Comparison of ENCODE assay signal across 19 cellular contexts in genomic region chr12:27270148-27270547, GRCh38. TPM values are rescaled to one million over a fixed set of nuclear protein-coding genes. Genes with fewer than 3 reads are reported as not detected.
DNase-seq lines count a peak whose midpoint lies in the region; ATAC-seq and TF ChIP-seq lines count a peak whose summit lies in the region.
"Had no signal": no experiment of that assay in that cellular context is flagged by ENCODE, and none has a peak within 500 bp of the region (broad histone marks: within the 10 kb centered on the region; RNA-seq: fewer than 3 reads in every experiment).

No MANE protein-coding gene starts in this region.

- no peak for TF ChIP-seq POLR2A in uterus (IDR thresholded peaks at IDR 0.05)

- peak overlapping the region; percentile 29 to 33 for H3K27ac ChIP-seq in ascending aorta
- peak overlapping the region; percentile 77 to 87 for H3K27ac ChIP-seq in uterus
- H3K27ac ChIP-seq: BLaER1 had no signal

- peaks cover 11 to 50% of the 10 kb centered on the region in 2 donors for H3K4me1 ChIP-seq in ascending aorta
- no peaks in the 10 kb centered on the region for H3K4me1 ChIP-seq in uterus
- H3K4me1 ChIP-seq: BE2C, BLaER1 had no signal

- H3K4me3 ChIP-seq in ascending aorta: no peak overlapping the region
- no peak overlapping the region for H3K4me3 ChIP-seq in uterus
- H3K4me3 ChIP-seq: BLaER1 had no signal

- no peak for ATAC-seq in T-helper 17 cell
- ATAC-seq in T-cell (replicated peaks in 1 of 4): no peak
- ATAC-seq: CD8-positive, alpha-beta T cell had no signal

- H3K4me3 Mint-ChIP-seq in T-helper 17 cell (no peak overlapping the region), progenitor cell of endocrine pancreas (ENCODE audit: low read depth) (no peak overlapping the region), T-cell (no peak overlapping the region)
- H3K4me3 Mint-ChIP-seq: CD14-positive monocyte; CD4-positive, CD25-positive, alpha-beta regulatory T cell; CD8-positive, alpha-beta T cell had no signal

- H3K27me3 ChIP-seq in ascending aorta: no peaks in the 10 kb centered on the region
- no peaks in the 10 kb centered on the region for H3K27me3 ChIP-seq in uterus
- H3K27me3 ChIP-seq: BE2C, BLaER1 had no signal

- H3K36me3 Mint-ChIP-seq in T-helper 17 cell (ENCODE audit: low read depth) (peaks cover 7% of the 10 kb centered on the region), progenitor cell of endocrine pancreas (ENCODE audit: insufficient read depth) (peaks cover 37% of the 10 kb centered on the region), T-cell (peaks cover 29% of the 10 kb centered on the region)

- H3K27me3 Mint-ChIP-seq in T-helper 17 cell (no peaks in the 10 kb centered on the region), progenitor cell of endocrine pancreas (no peaks in the 10 kb centered on the region), T-cell (no peaks in the 10 kb centered on the region)
- H3K27me3 Mint-ChIP-seq: CD4-positive, CD25-positive, alpha-beta regulatory T cell had no signal

- H3K27ac Mint-ChIP-seq in T-helper 17 cell (peak overlapping the region; percentile 8), progenitor cell of endocrine pancreas (peak overlapping the region; percentile 47), T-cell (no peak overlapping the region)
- H3K27ac Mint-ChIP-seq: CD4-positive, CD25-positive, alpha-beta regulatory T cell; CD8-positive, alpha-beta T cell had no signal

- no peak for TF ChIP-seq CTCF in ascending aorta (IDR thresholded peaks at IDR 0.05)
- no peak for TF ChIP-seq CTCF in progenitor cell of endocrine pancreas (IDR thresholded peaks at IDR 0.05; ENCODE audit: unreplicated experiment)
- TF ChIP-seq CTCF in uterus (IDR thresholded peaks at IDR 0.05): no peak

- H3K4me1 Mint-ChIP-seq in T-helper 17 cell (peaks cover 13% of the 10 kb centered on the region), progenitor cell of endocrine pancreas (ENCODE audit: low read depth) (peaks cover 41% of the 10 kb centered on the region), T-cell (peaks cover 8 to 29% (median 15%) of the 10 kb centered on the region in 3 donors)

- DNase-seq in T-helper 17 cell: no peak
- DNase-seq in ascending aorta (ENCODE audit: low spot score in 2 of 2): no peak
- DNase-seq in progenitor cell of endocrine pancreas (ENCODE audit: low spot score, unreplicated experiment): no peak
- DNase-seq in uterus: no peak
- DNase-seq in GM19238 (ENCODE audit: insufficient read length, low spot score): no peak
- no peak for DNase-seq in T-cell
- no peak for DNase-seq in NCI-H187 treated with DMSO at 0.1 percent for 48 hours (lab: John Stamatoyannopoulos, UW)
- DNase-seq: 8988T; ACHN; BE2C; C1 segment of cervical spinal cord; Caco-2; Calu3; CD4-positive, CD25-positive, alpha-beta regulatory T cell; CD8-positive, alpha-beta T cell; DMS79 treated with DMSO at 0.1 percent for 48 hours; GF-D8 had no signal

- CTCF ChIA-PET in T-cell (lab: Charles Lee): no interaction called here

- H3K9me3 ChIP-seq in T-helper 17 cell (ENCODE audit: control insufficient read depth, low read length, poor library complexity, severe bottlenecking): no peaks in the 10 kb centered on the region
- no peaks in the 10 kb centered on the region for H3K9me3 ChIP-seq in ascending aorta
- H3K9me3 ChIP-seq in uterus: no peaks in the 10 kb centered on the region
- H3K9me3 ChIP-seq: BE2C, Caco-2 had no signal

- H3K36me3 ChIP-seq in ascending aorta: peaks cover 4 to 17% of the 10 kb centered on the region in 2 donors
- H3K36me3 ChIP-seq in uterus: no peaks in the 10 kb centered on the region
- H3K36me3 ChIP-seq: BE2C had no signal

- POLR2A ChIA-PET in T-cell (lab: Charles Lee): no interaction called here

- H3K9me3 Mint-ChIP-seq in progenitor cell of endocrine pancreas (ENCODE audit: low read depth) (peaks cover 13% of the 10 kb centered on the region), T-cell (peaks cover 0 to 9% (median 2%) of the 10 kb centered on the region in 3 donors)

- intact Hi-C loops in ascending aorta (cut with DNase I): no loop called here
- intact Hi-C loops in uterus (cut with DNase I; ENCODE audit: low total_unique reads): no loop called here

RNA-seq across cellular contexts. Expression of gene STK38L, which starts 26.1 kb away (rescaled TPM):
- total RNA-seq in T-helper 17 cell: 10 to 100 TPM; 13.3 to 18.7 TPM
- total RNA-seq in ascending aorta: 137 TPM
- 145 and 149 TPM in 2 replicates for total RNA-seq in progenitor cell of endocrine pancreas
- total RNA-seq in uterus: 10 to 100 TPM; 26.9 to 69.3 (median 49.9) TPM
- total RNA-seq in T-cell: 10 to 100 TPM; 13.5 to 19.6 (median 18.3) TPM

Comparison
In these comparisons a context has a peak if more than half of its experiments do, and no peak if none do; other contexts are left out.
1. H3K27ac Mint-ChIP-seq: peak in T-helper 17 cell (single experiment) and progenitor cell of endocrine pancreas (single experiment); none in T-cell (0 of 2).